Comparison of ENCODE assay signal across 17 cellular contexts in the genomic region with DNA sequence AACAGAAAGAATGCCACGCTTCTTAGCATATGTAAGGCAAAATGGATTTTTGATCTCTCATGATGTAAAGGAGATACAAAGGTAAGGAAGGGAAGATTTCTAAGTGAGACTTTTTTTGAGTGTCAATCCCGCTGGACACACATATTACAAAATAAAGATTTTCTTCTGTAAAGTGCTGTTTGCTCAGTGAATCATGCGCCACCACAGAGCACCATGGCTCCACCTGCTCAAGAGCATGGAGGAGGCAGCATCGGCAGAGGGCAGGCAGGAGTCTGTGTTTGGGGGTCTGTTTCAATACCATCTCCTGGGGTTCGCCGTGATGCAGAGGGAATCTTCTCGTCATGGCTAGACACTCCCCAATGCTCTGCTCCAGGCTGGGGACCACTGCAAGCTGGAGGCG.
"Had no signal": no experiment of that assay in that cellular context is flagged by ENCODE, and none has a peak within 500 bp of the region (broad histone marks: within the 10 kb centered on the region; RNA-seq: fewer than 3 reads in every experiment).

No MANE protein-coding gene starts in this region.

- H3K27me3 ChIP-seq: colonic mucosa, esophagus squamous epithelium, hepatocyte, stomach, transverse colon had no signal

- H3K9me3 Mint-ChIP-seq: natural killer cell, neural crest cell had no signal

- H3K4me3 ChIP-seq: colonic mucosa, esophagus squamous epithelium, hepatocyte, lung, mucosa of descending colon, stomach, thoracic aorta, transverse colon had no signal

- H3K36me3 ChIP-seq: colonic mucosa had no signal

- DNase-seq: colonic mucosa; dermis blood vessel endothelial cell; esophagus squamous epithelium; foreskin fibroblast; left colon; left ventricle myocardium superior; mucosa of descending colon; natural killer cell; right cardiac atrium; stimulated activated CD4-positive, alpha-beta T cell treated with anti-CD3 and anti-CD28 coated beads, Interleukin-4, amount 100 ng/mL, for 24 hours; stimulated activated naive CD4-positive, alpha-beta T cell; stomach; transverse colon had no signal

- H3K79me2 ChIP-seq: hepatocyte had no signal

- H3K9me3 ChIP-seq: colonic mucosa, esophagus squamous epithelium, mucosa of descending colon, stomach, thoracic aorta, transverse colon had no signal

- H3K36me3 Mint-ChIP-seq: natural killer cell had no signal

- H3K27ac ChIP-seq: colonic mucosa, esophagus squamous epithelium, hepatocyte, stomach, thoracic aorta, transverse colon had no signal

- H3K4me1 Mint-ChIP-seq: neural crest cell had no signal

- H3K4me2 ChIP-seq: hepatocyte had no signal

- H2AFZ ChIP-seq: hepatocyte had no signal

- H3K4me1 ChIP-seq: colonic mucosa, esophagus squamous epithelium, transverse colon had no signal

- ATAC-seq: left colon, left ventricle myocardium superior, mucosa of descending colon, natural killer cell, right cardiac atrium had no signal

- H3K4me3 Mint-ChIP-seq: natural killer cell, neural crest cell had no signal

- H3K27ac Mint-ChIP-seq: natural killer cell had no signal
